ENCODE assay signal across 1 cellular context in genomic region chr20:49979030-49979832, GRCh38.
TF ChIP-seq lines count a peak whose summit lies in the region.

No MANE protein-coding gene starts in this region.

TF ChIP-seq in HepG2, 621 proteins besides CTCF, POLR2A, EP300 and RAD21 (continued from another document and continues in another):
- no peak for TF ChIP-seq ZHX2 (IDR thresholded peaks at IDR 0.05; ENCODE audit: low read depth)
- 0 out of 2 replicates have a peak, but pooled peaks have one; percentile 87 for TF ChIP-seq ZHX2 (CRISPR knock-in tag; IDR thresholded peaks at IDR 0.05; ENCODE audit: borderline replicate concordance)
- peak; percentile 89; the same call in 1 of the 2 replicates for TF ChIP-seq IRF1 (CRISPR knock-in tag; IDR thresholded peaks at IDR 0.05; ENCODE audit: low read depth)
- TF ChIP-seq ZBTB3 (CRISPR knock-in tag; IDR thresholded peaks at IDR 0.05; ENCODE audit: borderline replicate concordance, low read depth) = no peak
- 0 out of 2 replicates have a peak, but pooled peaks have one; percentile 58 for TF ChIP-seq ZNF720 (CRISPR knock-in tag; IDR thresholded peaks at IDR 0.05)
- TF ChIP-seq DNMT3B (CRISPR knock-in tag; conservative IDR thresholded peaks at IDR 0.05) = peak; percentile 37; the same call in 1 of the 2 replicates
- TF ChIP-seq NFAT5 (CRISPR knock-in tag; IDR thresholded peaks at IDR 0.05) = peak; percentile 91
- peak; percentile 95 for TF ChIP-seq MXD3 (CRISPR knock-in tag; IDR thresholded peaks at IDR 0.05)
- peak; percentile 67; the same call in 1 of the 2 replicates for TF ChIP-seq PPARG (CRISPR knock-in tag; conservative IDR thresholded peaks at IDR 0.05)
- TF ChIP-seq THRA (CRISPR knock-in tag; IDR thresholded peaks at IDR 0.05; ENCODE audit: borderline replicate concordance) = peak; percentile 78
- peak; percentile 88 for TF ChIP-seq RXRA (CRISPR knock-in tag; IDR thresholded peaks at IDR 0.05)
- no peak for TF ChIP-seq ZNF609 (CRISPR knock-in tag; IDR thresholded peaks at IDR 0.05; ENCODE audit: borderline replicate concordance)
- TF ChIP-seq EEA1 (CRISPR knock-in tag; IDR thresholded peaks at IDR 0.05; ENCODE audit: borderline replicate concordance) = no peak
- no peak for TF ChIP-seq ZNF446 (CRISPR knock-in tag; IDR thresholded peaks at IDR 0.05)
- 0 out of 2 replicates have a peak, but pooled peaks have one; percentile 62 for TF ChIP-seq U2AF2 (IDR thresholded peaks at IDR 0.05; ENCODE audit: low read depth, low read length)
- peak; percentile 68; the same call in 1 of the 2 replicates for TF ChIP-seq MYPOP (CRISPR knock-in tag; IDR thresholded peaks at IDR 0.05)
- TF ChIP-seq ZNF138 (CRISPR knock-in tag; IDR thresholded peaks at IDR 0.05; ENCODE audit: low read depth) = 0 out of 2 replicates have a peak, but pooled peaks have one; percentile 70
- peak; percentile 76; the same call in 1 of the 2 replicates for TF ChIP-seq TOPORS (CRISPR knock-in tag; IDR thresholded peaks at IDR 0.05)
- TF ChIP-seq ZNF317 (CRISPR knock-in tag; IDR thresholded peaks at IDR 0.05) = peak; percentile 74
- no peak for TF ChIP-seq ATF1 (CRISPR knock-in tag; IDR thresholded peaks at IDR 0.05)
- peak; percentile 92 for TF ChIP-seq MAF1 (CRISPR knock-in tag; IDR thresholded peaks at IDR 0.05; ENCODE audit: borderline replicate concordance)
- no peak for TF ChIP-seq GPBP1L1 (CRISPR knock-in tag; IDR thresholded peaks at IDR 0.05)
- TF ChIP-seq KDM2A (CRISPR knock-in tag; IDR thresholded peaks at IDR 0.05; ENCODE audit: borderline replicate concordance, low read depth) = peak; percentile 98
- peak in 1 of 2 experiments; percentile 94; a peak in 2 of 4 replicates for TF ChIP-seq KLF16 (CRISPR knock-in tag; IDR thresholded peaks at IDR 0.05)
- peak; percentile 62 for TF ChIP-seq ZNF263 (CRISPR knock-in tag; IDR thresholded peaks at IDR 0.05)
- no peak for TF ChIP-seq ZNF737 (CRISPR knock-in tag; IDR thresholded peaks at IDR 0.05; ENCODE audit: borderline replicate concordance)
- TF ChIP-seq YEATS4 (CRISPR knock-in tag; IDR thresholded peaks at IDR 0.05; ENCODE audit: borderline replicate concordance) = peak; percentile 85
- TF ChIP-seq ZNF275 (CRISPR knock-in tag; IDR thresholded peaks at IDR 0.05; ENCODE audit: borderline replicate concordance) = 0 out of 2 replicates have a peak, but pooled peaks have one; percentile 68
- TF ChIP-seq ERF (CRISPR knock-in tag; IDR thresholded peaks at IDR 0.05) = peak; percentile 89; the same call in 1 of the 2 replicates
- TF ChIP-seq ZNF841 (CRISPR knock-in tag; IDR thresholded peaks at IDR 0.05; ENCODE audit: borderline replicate concordance) = no peak
- TF ChIP-seq NFKBIZ (CRISPR knock-in tag; IDR thresholded peaks at IDR 0.05) = peak; percentile 85; the same call in 1 of the 2 replicates
- peak; percentile 77; the same call in 1 of the 2 replicates for TF ChIP-seq ZNF510 (CRISPR knock-in tag; IDR thresholded peaks at IDR 0.05; ENCODE audit: low read depth)
- no peak for TF ChIP-seq RAD51 (IDR thresholded peaks at IDR 0.05; ENCODE audit: borderline replicate concordance)
- TF ChIP-seq SMAD1 (CRISPR knock-in tag; IDR thresholded peaks at IDR 0.05; ENCODE audit: borderline replicate concordance, low read depth) = peak; percentile 93; the same call in 1 of the 2 replicates
- no peak for TF ChIP-seq CENPT (CRISPR knock-in tag; IDR thresholded peaks at IDR 0.05; ENCODE audit: low read depth)
